In genomic region chr3:120596116-120596852, GRCh38 we compare ENCODE assay signal across 8 cellular contexts. TPM values are rescaled to one million over a fixed set of nuclear protein-coding genes. Genes with fewer than 3 reads are reported as not detected.
DNase-seq lines count a peak whose midpoint lies in the region; ATAC-seq and TF ChIP-seq lines count a peak whose summit lies in the region.

NDUFB4 (plus strand) TSS chr3:120596336; CDS start chr3:120596360, 24 bp downstream.

- H3K4me1 ChIP-seq in left lung = peaks cover 13 to 36% of the 10 kb centered on the region in 2 donors

- peaks cover 26% of the 10 kb centered on the region for H3K4me1 Mint-ChIP-seq in CD14-positive monocyte

- intact Hi-C loops in CD14-positive monocyte (cut with micrococcal nuclease) = loop anchor here (5.0 to 10.0 kb wide), 3 partner anchors 146 to 501 kb away; partner anchors contain the start of genes GTF2E1 (in 2 of the 2), RABL3 (in 2 of the 2) and GSK3B (in 1 of the 2)
- intact Hi-C loops in left lung (cut with DNase I) = no loop called here

- peak within 1 kb of the TSS; percentile 64 to 74 for H3K4me3 ChIP-seq in left lung

- peak within 1 kb of the TSS; percentile 85 to 97 for H3K4me3 Mint-ChIP-seq in CD14-positive monocyte

- no peak for TF ChIP-seq CTCF in CD14-positive monocyte (IDR thresholded peaks at IDR 0.05)
- no peak for TF ChIP-seq CTCF in left lung (IDR thresholded peaks at IDR 0.05)

- H3K27ac Mint-ChIP-seq in CD14-positive monocyte = peak within 1 kb of the TSS; percentile 91 to 96 (median 94)

- H3K36me3 ChIP-seq in left lung = peaks cover 0 to 25% of the 10 kb centered on the region in 2 donors

- H3K36me3 Mint-ChIP-seq in CD14-positive monocyte = peaks cover 8 to 11% of the 10 kb centered on the region in 2 donors

- peak; percentile 98 for DNase-seq in CD14-positive monocyte (ENCODE audit: low spot score)
- DNase-seq in NCI-H82 (lab: John Stamatoyannopoulos, UW) = peak; percentile 100
- peak; percentile 93 to 96 for DNase-seq in activated CD4-positive, alpha-beta T cell treated with anti-CD3 and anti-CD28 coated beads, Interleukin-2, amount 50 U/mL, for 48 hours
- DNase-seq in dermis blood vessel endothelial cell = peak; percentile 99
- peak; percentile 99 for DNase-seq in left lung
- peak; percentile 90 to 92 for DNase-seq in stimulated activated CD4-positive, alpha-beta T cell treated with anti-CD3 and anti-CD28 coated beads, Interleukin-2, amount 100 ng/mL, for 48 hours

- peaks cover 1 to 3% (median 2%) of the 10 kb centered on the region in 3 donors for H3K27me3 Mint-ChIP-seq in CD14-positive monocyte (ENCODE audit: low read depth in 3 of 3)

- ATAC-seq in GM19397 (IDR thresholded peaks at IDR 0.05; ENCODE audit: unreplicated experiment) (peak; percentile 97), HG03571 (IDR thresholded peaks at IDR 0.05; ENCODE audit: unreplicated experiment) (peak; percentile 96), left lung (peak; percentile 99)

- no peaks in the 10 kb centered on the region for H3K27me3 ChIP-seq in left lung

- H3K9me3 Mint-ChIP-seq in CD14-positive monocyte = no peaks in the 10 kb centered on the region

- H3K9me3 ChIP-seq in left lung = no peaks in the 10 kb centered on the region

- peak within 1 kb of the TSS; percentile 85 to 93 for H3K27ac ChIP-seq in left lung

RNA-seq across cellular contexts. Expression of gene NDUFB4, which starts in this region (rescaled TPM):
- polyA plus RNA-seq in CD14-positive monocyte = 100 to 1,000 TPM; 173 to 215 TPM
- total RNA-seq in dermis blood vessel endothelial cell (21.3 and 52.5 TPM in 2 replicates), left lung (100 to 1,000 TPM in 1 of 2 donors, 10 to 100 TPM in 1; 90.4 to 100 TPM)

Comparison
In these comparisons a context has a peak if more than half of its experiments do, and no peak if none do; other contexts are left out.
1. Peak in every context shown above with its lines: DNase-seq, ATAC-seq, H3K4me3 ChIP-seq and H3K27ac ChIP-seq.
2. intact Hi-C loops: an anchor here in CD14-positive monocyte (5.0 to 10.0 kb wide); none called in left lung.